21 cellular contexts compared by ENCODE assay signal in the genomic region with DNA sequence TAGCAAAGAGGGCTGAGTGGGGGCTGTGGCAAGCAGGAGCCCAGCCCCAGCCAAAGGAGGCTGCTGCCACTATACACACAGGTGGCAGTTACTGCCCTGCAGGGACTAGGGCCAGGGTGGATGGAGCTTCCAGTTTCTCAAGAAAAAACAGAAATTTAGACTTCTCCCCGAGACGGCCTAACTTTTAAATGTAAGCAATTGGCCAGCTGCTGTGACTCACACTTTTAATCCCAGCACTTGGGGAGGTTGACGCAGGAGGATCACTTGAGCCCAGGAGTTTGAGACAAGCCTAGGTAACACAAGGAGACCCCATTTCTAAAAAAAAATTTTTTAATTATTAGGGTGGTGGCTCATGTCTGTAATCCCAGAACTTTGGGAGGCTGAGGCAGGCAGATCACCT.
"Had no signal": no experiment of that assay in that cellular context is flagged by ENCODE, and none has a peak within 500 bp of the region (broad histone marks: within the 10 kb centered on the region; RNA-seq: fewer than 3 reads in every experiment).

No MANE protein-coding gene starts in this region.

- H3K9me3 Mint-ChIP-seq: activated B cell treated with CpG ODN at 0.5 μM for 24 hours; activated CD4-positive, alpha-beta memory T cell treated with anti-CD3 and anti-CD28 coated beads, Interleukin-2, amount 10 ng/mL, durations not matched to agents 7 days and 5 days; activated naive CD4-positive, alpha-beta T cell treated with anti-CD3 and anti-CD28 coated beads for 36 hours; activated naive CD8-positive, alpha-beta T cell treated with anti-CD3 and anti-CD28 coated beads, Interleukin-2, amount 50 U/mL, for 24 hours; dendritic cell treated with granulocyte-macrophage colony-stimulating factor and Interleukin-4, amounts not matched to agents 40 ng/mL and 50 ng/mL, for 4 days; naive thymus-derived CD4-positive, alpha-beta T cell; neural progenitor cell; stimulated activated effector memory CD8-positive, alpha-beta T cell treated with anti-CD3 and anti-CD28 coated beads, Interleukin-12 subunit alpha, Interleukin-12 subunit beta, amount 100 ng/mL, for 72 hours had no signal

- H3K9me3 ChIP-seq: ascending aorta, breast epithelium, prostate gland, right atrium auricular region, thoracic aorta, upper lobe of right lung had no signal

- ATAC-seq: activated CD8-positive, alpha-beta memory T cell treated with anti-CD3 and anti-CD28 coated beads, Interleukin-2, amount 10 ng/mL, durations not matched to agents 7 days and 5 days; activated naive CD8-positive, alpha-beta T cell treated with anti-CD3 and anti-CD28 coated beads, Interleukin-2, amount 50 U/mL, for 24 hours; naive thymus-derived CD4-positive, alpha-beta T cell; stimulated activated effector memory CD8-positive, alpha-beta T cell treated with anti-CD3 and anti-CD28 coated beads, Interleukin-12 subunit alpha, Interleukin-12 subunit beta, amount 100 ng/mL, for 72 hours; upper lobe of right lung had no signal

- H3K27ac Mint-ChIP-seq: activated B cell treated with CpG ODN at 0.5 μM for 24 hours; activated CD4-positive, alpha-beta memory T cell treated with anti-CD3 and anti-CD28 coated beads, Interleukin-2, amount 10 ng/mL, durations not matched to agents 7 days and 5 days; activated CD8-positive, alpha-beta memory T cell treated with anti-CD3 and anti-CD28 coated beads, Interleukin-2, amount 10 ng/mL, durations not matched to agents 7 days and 5 days; activated naive CD4-positive, alpha-beta T cell treated with anti-CD3 and anti-CD28 coated beads for 36 hours; activated naive CD8-positive, alpha-beta T cell treated with anti-CD3 and anti-CD28 coated beads, Interleukin-2, amount 50 U/mL, for 24 hours; dendritic cell treated with granulocyte-macrophage colony-stimulating factor and Interleukin-4, amounts not matched to agents 40 ng/mL and 50 ng/mL, for 4 days; naive thymus-derived CD4-positive, alpha-beta T cell; neural progenitor cell; stimulated activated effector memory CD8-positive, alpha-beta T cell treated with anti-CD3 and anti-CD28 coated beads, Interleukin-12 subunit alpha, Interleukin-12 subunit beta, amount 100 ng/mL, for 72 hours had no signal

- H3K4me3 Mint-ChIP-seq: activated B cell treated with CpG ODN at 0.5 μM for 24 hours; activated CD4-positive, alpha-beta memory T cell treated with anti-CD3 and anti-CD28 coated beads, Interleukin-2, amount 10 ng/mL, durations not matched to agents 7 days and 5 days; activated CD8-positive, alpha-beta memory T cell treated with anti-CD3 and anti-CD28 coated beads, Interleukin-2, amount 10 ng/mL, durations not matched to agents 7 days and 5 days; activated naive CD4-positive, alpha-beta T cell treated with anti-CD3 and anti-CD28 coated beads for 36 hours; activated naive CD8-positive, alpha-beta T cell treated with anti-CD3 and anti-CD28 coated beads, Interleukin-2, amount 50 U/mL, for 24 hours; dendritic cell treated with granulocyte-macrophage colony-stimulating factor and Interleukin-4, amounts not matched to agents 40 ng/mL and 50 ng/mL, for 4 days; naive thymus-derived CD4-positive, alpha-beta T cell; neural progenitor cell; stimulated activated effector memory CD8-positive, alpha-beta T cell treated with anti-CD3 and anti-CD28 coated beads, Interleukin-12 subunit alpha, Interleukin-12 subunit beta, amount 100 ng/mL, for 72 hours had no signal

- H3K4me1 ChIP-seq: ascending aorta, breast epithelium, prostate gland, right atrium auricular region, upper lobe of right lung had no signal

- H3K27me3 Mint-ChIP-seq: activated B cell treated with CpG ODN at 0.5 μM for 24 hours; naive thymus-derived CD4-positive, alpha-beta T cell had no signal

- H3K4me3 ChIP-seq: ascending aorta, breast epithelium, neural progenitor cell, prostate gland, right atrium auricular region, skin epidermis, thoracic aorta, upper lobe of right lung had no signal

- H3K36me3 Mint-ChIP-seq: activated CD8-positive, alpha-beta memory T cell treated with anti-CD3 and anti-CD28 coated beads, Interleukin-2, amount 10 ng/mL, durations not matched to agents 7 days and 5 days; naive thymus-derived CD4-positive, alpha-beta T cell; neural progenitor cell; stimulated activated effector memory CD8-positive, alpha-beta T cell treated with anti-CD3 and anti-CD28 coated beads, Interleukin-12 subunit alpha, Interleukin-12 subunit beta, amount 100 ng/mL, for 72 hours had no signal

- H2AFZ ChIP-seq: neural progenitor cell had no signal

- H3K36me3 ChIP-seq: breast epithelium, neural progenitor cell, prostate gland, right atrium auricular region, thoracic aorta, upper lobe of right lung had no signal

- H3K9ac ChIP-seq: neural progenitor cell had no signal

- H3K27me3 ChIP-seq: ascending aorta, breast epithelium, neural progenitor cell, right atrium auricular region, upper lobe of right lung had no signal

- DNase-seq: activated B cell treated with CpG ODN at 0.5 μM for 24 hours; activated CD4-positive, alpha-beta memory T cell treated with anti-CD3 and anti-CD28 coated beads, Interleukin-2, amount 10 ng/mL, durations not matched to agents 7 days and 5 days; activated CD4-positive, alpha-beta T cell treated with anti-CD3 and anti-CD28 coated beads for 48 hours; activated CD8-positive, alpha-beta memory T cell treated with anti-CD3 and anti-CD28 coated beads, Interleukin-2, amount 10 ng/mL, durations not matched to agents 7 days and 5 days; activated naive CD4-positive, alpha-beta T cell treated with anti-CD3 and anti-CD28 coated beads for 36 hours; activated naive CD8-positive, alpha-beta T cell treated with anti-CD3 and anti-CD28 coated beads, Interleukin-2, amount 50 U/mL, for 24 hours; effector CD8-positive, alpha-beta T cell; mesendoderm; naive thymus-derived CD4-positive, alpha-beta T cell; stimulated activated CD4-positive, alpha-beta T cell treated with anti-CD3 and anti-CD28 coated beads, Interleukin-15, amount 100 ng/mL, for 24 hours; stimulated activated CD4-positive, alpha-beta T cell treated with anti-CD3 and anti-CD28 coated beads, Interleukin-4, amount 100 ng/mL, for 1 hour; upper lobe of right lung had no signal

- H3K4me2 ChIP-seq: neural progenitor cell had no signal

- H3K27ac ChIP-seq: breast epithelium, neural progenitor cell, prostate gland, right atrium auricular region, skin epidermis, thoracic aorta, upper lobe of right lung had no signal

- H3K4me1 Mint-ChIP-seq: activated B cell treated with CpG ODN at 0.5 μM for 24 hours; naive thymus-derived CD4-positive, alpha-beta T cell had no signal
